Comparison of ENCODE assay signal across 1 cellular context in genomic region chr12:6469092-6469491, GRCh38.
TF ChIP-seq lines count a peak whose summit lies in the region.

No MANE protein-coding gene starts in this region.

TF ChIP-seq in HCT116, 20 proteins besides CTCF, POLR2A, EP300 and RAD21 (continued from another document):
- TF ChIP-seq REST (IDR thresholded peaks at IDR 0.05; ENCODE audit: low read depth) = no peak
- TF ChIP-seq SRF (IDR thresholded peaks at IDR 0.05; ENCODE audit: low read depth) = no peak
- TF ChIP-seq SIN3A (IDR thresholded peaks at IDR 0.05; ENCODE audit: low read depth) = no peak
- no peak for TF ChIP-seq MAX (IDR thresholded peaks at IDR 0.05)
- TF ChIP-seq EGR1 (IDR thresholded peaks at IDR 0.05; ENCODE audit: low read depth) = no peak
- no peak for TF ChIP-seq SP1 (IDR thresholded peaks at IDR 0.05; ENCODE audit: low read depth)
- no peak for TF ChIP-seq YY1 (IDR thresholded peaks at IDR 0.05; ENCODE audit: extremely low read depth, insufficient replicate concordance, low read depth, low read length)
- no peak for TF ChIP-seq JUND (IDR thresholded peaks at IDR 0.05)
- no peak for TF ChIP-seq ZNF274 (IDR thresholded peaks at IDR 0.05; ENCODE audit: low read depth, low read length)
- no peak for TF ChIP-seq ELF1 (IDR thresholded peaks at IDR 0.05; ENCODE audit: borderline replicate concordance, low read depth)
